8 cellular contexts compared by ENCODE assay signal in genomic region chr3:118817748-118818165, GRCh38.
DNase-seq lines count a peak whose midpoint lies in the region; ATAC-seq lines count a peak whose summit lies in the region.

No MANE protein-coding gene starts in this region.

- no peaks in the 10 kb centered on the region for H3K4me1 ChIP-seq in CD4-positive, CD25-positive, alpha-beta regulatory T cell (ENCODE audit: control insufficient read depth, insufficient read depth, low read length, poor library complexity, severe bottlenecking)
- H3K4me1 ChIP-seq in aorta (ENCODE audit: control insufficient read depth in 1 of 2, insufficient read depth in 2 of 2, low read length in 2 of 2) = no peaks in the 10 kb centered on the region

- no peak overlapping the region for H3K27ac Mint-ChIP-seq in CD4-positive, CD25-positive, alpha-beta regulatory T cell
- H3K27ac Mint-ChIP-seq in T-cell = no peak overlapping the region

- POLR2A ChIA-PET in T-cell (lab: Charles Lee) = no interaction called here

- no peaks in the 10 kb centered on the region for H3K36me3 Mint-ChIP-seq in CD4-positive, CD25-positive, alpha-beta regulatory T cell
- H3K36me3 Mint-ChIP-seq in T-cell = no peaks in the 10 kb centered on the region

- no peaks in the 10 kb centered on the region for H3K36me3 ChIP-seq in CD4-positive, CD25-positive, alpha-beta regulatory T cell (ENCODE audit: control insufficient read depth, insufficient read depth, low read length)
- no peaks in the 10 kb centered on the region for H3K36me3 ChIP-seq in aorta (ENCODE audit: control insufficient read depth in 1 of 2, insufficient read depth in 2 of 2, low read length in 1 of 2)

- DNase-seq in CD4-positive, CD25-positive, alpha-beta regulatory T cell = peak in 2 of 3 donors; percentile 6 to 53
- DNase-seq in NCI-H146 (lab: John Stamatoyannopoulos, UW) = peak; percentile 70
- DNase-seq in T-cell = peak in 20 of 34 experiments; percentile 1 to 31 (median 13)
- DNase-seq in epidermal melanocyte (ENCODE audit: insufficient read length, low spot score) = peak; percentile 49
- peak; percentile 44 for DNase-seq in mucosa of gallbladder (ENCODE audit: low spot score)
- no peak for DNase-seq in aorta

- peaks cover 0 to 2% (median 0%) of the 10 kb centered on the region in 4 donors for H3K4me1 Mint-ChIP-seq in CD4-positive, CD25-positive, alpha-beta regulatory T cell
- peaks cover 0 to 3% (median 2%) of the 10 kb centered on the region in 3 donors for H3K4me1 Mint-ChIP-seq in T-cell

- no peaks in the 10 kb centered on the region for H3K27me3 ChIP-seq in CD4-positive, CD25-positive, alpha-beta regulatory T cell (ENCODE audit: control insufficient read depth, insufficient read depth, low read length)
- no peaks in the 10 kb centered on the region for H3K27me3 ChIP-seq in aorta (ENCODE audit: control insufficient read depth in 1 of 2, insufficient read depth in 2 of 2, low read length in 1 of 2)

- intact Hi-C loops in aorta (cut with DNase I) = no loop called here

- no peaks in the 10 kb centered on the region for H3K9me3 ChIP-seq in CD4-positive, CD25-positive, alpha-beta regulatory T cell (ENCODE audit: control insufficient read depth in 2 of 2, low read length in 2 of 2)
- no peaks in the 10 kb centered on the region for H3K9me3 ChIP-seq in aorta (ENCODE audit: control insufficient read depth, low read length)

- no peak overlapping the region for H3K4me3 Mint-ChIP-seq in CD4-positive, CD25-positive, alpha-beta regulatory T cell
- H3K4me3 Mint-ChIP-seq in T-cell = no peak overlapping the region

- ATAC-seq in CD4-positive, CD25-positive, alpha-beta regulatory T cell (ENCODE audit: low read depth in 2 of 2) = no peak
- peak; percentile 88 for ATAC-seq in GM18867 (IDR thresholded peaks at IDR 0.05; ENCODE audit: unreplicated experiment)
- ATAC-seq in HG02981 (IDR thresholded peaks at IDR 0.05; ENCODE audit: unreplicated experiment) = peak; percentile 91
- peak in 3 of 4 experiments; percentile 45 to 67 (median 48) for ATAC-seq in T-cell (replicated peaks in 1 of 4)
- peak; percentile 68 for ATAC-seq in aorta (ENCODE audit: low FRiP score)

- H3K27ac ChIP-seq in CD4-positive, CD25-positive, alpha-beta regulatory T cell (ENCODE audit: insufficient read depth, low read length, poor library complexity, severe bottlenecking) = no peak overlapping the region
- H3K27ac ChIP-seq in aorta (ENCODE audit: low read depth in 1 of 2, low read length in 2 of 2) = no peak overlapping the region

- H3K27me3 Mint-ChIP-seq in CD4-positive, CD25-positive, alpha-beta regulatory T cell = peaks cover 7% of the 10 kb centered on the region
- H3K27me3 Mint-ChIP-seq in T-cell = peaks cover 10 to 19% of the 10 kb centered on the region in 2 donors

- no peak overlapping the region for H3K4me3 ChIP-seq in CD4-positive, CD25-positive, alpha-beta regulatory T cell (ENCODE audit: low read depth, low read length)
- H3K4me3 ChIP-seq in aorta (ENCODE audit: low read length in 2 of 2) = no peak overlapping the region

- H3K9me3 Mint-ChIP-seq in CD4-positive, CD25-positive, alpha-beta regulatory T cell = no peaks in the 10 kb centered on the region
- H3K9me3 Mint-ChIP-seq in T-cell = no peaks in the 10 kb centered on the region

- WGBS in aorta, 2 donors = 20 to 27% methylated on average over 5 of the region's 5 CpGs

- CTCF ChIA-PET in T-cell (lab: Charles Lee) = interaction anchor here in 1 of 2 donors (0.6 kb wide), 1 partner anchor 13 kb away, joined by 3 read pairs; no protein-coding TSS in a partner anchor

Comparison
In these comparisons a context has a peak if more than half of its experiments do, and no peak if none do; other contexts are left out.
1. ATAC-seq: peak in GM18867 (single experiment), HG02981 (single experiment), T-cell (3 of 4) and aorta (single experiment); none in CD4-positive, CD25-positive, alpha-beta regulatory T cell (0 of 2).
2. DNase-seq: peak in CD4-positive, CD25-positive, alpha-beta regulatory T cell (2 of 3), NCI-H146 (single experiment), T-cell (20 of 34), epidermal melanocyte (single experiment) and mucosa of gallbladder (single experiment); none in aorta (0 of 2).